Comparison of ENCODE assay signal across 27 cellular contexts in genomic region chr21:34011660-34012059, GRCh38.
"Had no signal": no experiment of that assay in that cellular context is flagged by ENCODE, and none has a peak within 500 bp of the region (broad histone marks: within the 10 kb centered on the region; RNA-seq: fewer than 3 reads in every experiment).

No MANE protein-coding gene starts in this region.

- H3K79me2 ChIP-seq: hepatocyte had no signal

- DNase-seq: cortex of kidney; effector memory CD8-positive, alpha-beta T cell; erythroblast; esophagus squamous epithelium; gastrocnemius medialis; head of caudate nucleus; kidney; natural killer cell; occipital lobe; ovary; posterior cingulate gyrus; psoas muscle; right cardiac atrium; sigmoid colon; spleen; stimulated activated CD4-positive, alpha-beta T cell treated with anti-CD3 and anti-CD28 coated beads, Interleukin-4, amount 100 ng/mL, for 4 hours; stimulated activated naive CD8-positive, alpha-beta T cell treated with anti-CD3 and anti-CD28 coated beads, Interleukin-15, Interleukin-2, amounts not matched to agents 100 U/mL and 50 U/mL, for 24 hours; substantia nigra; testis; tibial artery had no signal

- H3K4me1 Mint-ChIP-seq: memory B cell; stimulated activated memory B cell treated with anti-CD40 and anti-IgM and Interleukin-4, amounts not matched to agents 10 μg/mL and 1 μg/mL and 100 μg/mL, for 72 hours had no signal

- H3K4me3 Mint-ChIP-seq: effector memory CD8-positive, alpha-beta T cell; memory B cell; natural killer cell; stimulated activated memory B cell treated with anti-CD40 and anti-IgM and Interleukin-4, amounts not matched to agents 10 μg/mL and 1 μg/mL and 100 μg/mL, for 72 hours; type B pancreatic cell had no signal

- H3K4me3 ChIP-seq: esophagus squamous epithelium, gastrocnemius medialis, hepatocyte, lung, ovary, psoas muscle, sigmoid colon, skin epidermis, spleen, testis, tibial artery had no signal

- H3K4me2 ChIP-seq: hepatocyte had no signal

- H2AFZ ChIP-seq: hepatocyte had no signal

- ATAC-seq: effector memory CD8-positive, alpha-beta T cell; gastrocnemius medialis; left lobe of liver; natural killer cell; psoas muscle; right cardiac atrium; stimulated activated memory B cell treated with anti-CD40 and anti-IgM and Interleukin-4, amounts not matched to agents 10 μg/mL and 1 μg/mL and 100 μg/mL, for 72 hours; stimulated activated naive CD8-positive, alpha-beta T cell treated with anti-CD3 and anti-CD28 coated beads, Interleukin-15, Interleukin-2, amounts not matched to agents 100 U/mL and 50 U/mL, for 24 hours had no signal

- H3K36me3 ChIP-seq: esophagus squamous epithelium, gastrocnemius medialis, ovary, sigmoid colon, spleen, tibial artery had no signal

- H3K27me3 Mint-ChIP-seq: effector memory CD8-positive, alpha-beta T cell; memory B cell; stimulated activated memory B cell treated with anti-CD40 and anti-IgM and Interleukin-4, amounts not matched to agents 10 μg/mL and 1 μg/mL and 100 μg/mL, for 72 hours; type B pancreatic cell had no signal

- H3K27ac Mint-ChIP-seq: effector memory CD8-positive, alpha-beta T cell; memory B cell; natural killer cell; stimulated activated memory B cell treated with anti-CD40 and anti-IgM and Interleukin-4, amounts not matched to agents 10 μg/mL and 1 μg/mL and 100 μg/mL, for 72 hours; type B pancreatic cell had no signal

- H3K4me1 ChIP-seq: esophagus squamous epithelium, gastrocnemius medialis, psoas muscle, sigmoid colon, spleen, tibial artery had no signal

- H3K9me3 ChIP-seq: gastrocnemius medialis, ovary, psoas muscle, testis had no signal

- H3K27me3 ChIP-seq: esophagus squamous epithelium, gastrocnemius medialis, hepatocyte, ovary, sigmoid colon, spleen, testis, tibial artery had no signal

- H3K27ac ChIP-seq: esophagus squamous epithelium, gastrocnemius medialis, hepatocyte, ovary, psoas muscle, sigmoid colon, skin epidermis, spleen, testis, tibial artery had no signal
